Comparison of ENCODE assay signal across 21 cellular contexts in genomic region chr2:144381716-144382115, GRCh38.
DNase-seq lines count a peak whose midpoint lies in the region; ATAC-seq, FAIRE-seq and TF ChIP-seq lines count a peak whose summit lies in the region.
"Had no signal": no experiment of that assay in that cellular context is flagged by ENCODE, and none has a peak within 500 bp of the region (broad histone marks: within the 10 kb centered on the region; RNA-seq: fewer than 3 reads in every experiment).

No MANE protein-coding gene starts in this region.

- TF ChIP-seq POLR2A in K562 (conservative IDR thresholded peaks at IDR 0.05): no peak

- H2AFZ ChIP-seq in Loucy (ENCODE audit: low read length): no peak overlapping the region
- no peak overlapping the region for H2AFZ ChIP-seq in K562 (ENCODE audit: low read depth, low read length)
- H2AFZ ChIP-seq: PC-9 had no signal

- no peaks in the 10 kb centered on the region for H3K36me3 Mint-ChIP-seq in natural killer cell
- no peaks in the 10 kb centered on the region for H3K36me3 Mint-ChIP-seq in T-cell

- H3K4me2 ChIP-seq in BLaER1 treated with 17β-estradiol and CSF1 and Interleukin-3, amounts not matched to agents 10 nM and 100 nM: peak overlapping the region in 3 of 11 experiments; percentile 6 to 74 (median 20); a peak in 2 of 22 replicates
- peak overlapping the region; percentile 67 for H3K4me2 ChIP-seq in Loucy (ENCODE audit: low read depth, low read length, poor library complexity, severe bottlenecking)
- H3K4me2 ChIP-seq in K562 (ENCODE audit: insufficient read depth, low read length): no peak overlapping the region
- H3K4me2 ChIP-seq: PC-9 had no signal

- no peaks in the 10 kb centered on the region for H3K27me3 Mint-ChIP-seq in natural killer cell (ENCODE audit: low read depth in 2 of 2)
- H3K27me3 Mint-ChIP-seq in T-cell: peaks cover 0 to 8% of the 10 kb centered on the region in 2 donors

- POLR2A ChIA-PET in K562 (lab: Yijun Ruan, JAX): no interaction called here
- POLR2A ChIA-PET in T-cell (lab: Charles Lee): no interaction called here

- peaks cover 25 to 100% (median 50%) of the 10 kb centered on the region in 10 experiments for H3K4me1 ChIP-seq in BLaER1 treated with 17β-estradiol and CSF1 and Interleukin-3, amounts not matched to agents 10 nM and 100 nM
- H3K4me1 ChIP-seq in Loucy (ENCODE audit: insufficient read depth, low read length, poor library complexity, severe bottlenecking) (peaks cover 26% of the 10 kb centered on the region), K562 (replicated peaks in 1 of 2; ENCODE audit: control insufficient read depth in 2 of 2, insufficient read depth in 2 of 2, low read length in 2 of 2) (peaks cover 0 to 18% of the 10 kb centered on the region in 2 experiments; a peak in 2 of 5 replicates)

- H3F3A ChIP-seq in Loucy (ENCODE audit: low read depth): no peaks in the 10 kb centered on the region

- no peak overlapping the region for H3K9ac ChIP-seq in BLaER1 treated with 17β-estradiol and CSF1 and Interleukin-3, amounts not matched to agents 10 nM and 100 nM
- no peak overlapping the region for H3K9ac ChIP-seq in Loucy (ENCODE audit: low read depth, low read length, poor library complexity, severe bottlenecking)
- no peak overlapping the region for H3K9ac ChIP-seq in K562 (ENCODE audit: insufficient read depth in 1 of 2, low read depth in 2 of 2, low read length in 2 of 2)

- TF ChIP-seq CTCF in Loucy (conservative IDR thresholded peaks at IDR 0.05; ENCODE audit: low read length): no peak
- no peak for TF ChIP-seq CTCF in K562 (IDR thresholded peaks at IDR 0.05 in 2 of 3, conservative IDR thresholded peaks at IDR 0.05 in 1 of 3; ENCODE audit: insufficient read depth in 2 of 3, low read depth in 1 of 3, low read length in 3 of 3)
- TF ChIP-seq CTCF in natural killer cell (IDR thresholded peaks at IDR 0.05): no peak

- peaks cover 13 to 26% (median 17%) of the 10 kb centered on the region in 11 experiments; a peak in 21 of 22 replicates for H3K36me3 ChIP-seq in BLaER1 treated with 17β-estradiol and CSF1 and Interleukin-3, amounts not matched to agents 10 nM and 100 nM
- no peaks in the 10 kb centered on the region for H3K36me3 ChIP-seq in Loucy (ENCODE audit: insufficient read depth, low read length)
- H3K36me3 ChIP-seq in K562 (ENCODE audit: control insufficient read depth, insufficient read depth, low read length): peaks cover 15% of the 10 kb centered on the region; the same call in 2 of the 3 replicates

- FAIRE-seq in K562 (lab: Jason Lieb, UNC) (no peak), RCC 7860 (lab: Jason Lieb, UNC) (no peak)
- FAIRE-seq: GM18507, H1 had no signal

- peak overlapping the region; percentile 61 to 87 for H3K27ac Mint-ChIP-seq in natural killer cell
- no peak overlapping the region for H3K27ac Mint-ChIP-seq in T-cell

- H3K27ac ChIP-seq in BLaER1 treated with 17β-estradiol and CSF1 and Interleukin-3, amounts not matched to agents 10 nM and 100 nM: peak overlapping the region in 9 of 11 experiments; percentile 4 to 70 (median 55); a peak in 10 of 22 replicates
- H3K27ac ChIP-seq in K562 (ENCODE audit: extremely low read depth, low read depth, low read length): no peak overlapping the region
- H3K27ac ChIP-seq: PC-9, SJCRH30 had no signal

- DNase-seq in K562 (ENCODE audit: extremely low read depth in 1 of 4, low spot score in 3 of 4) (no peak), natural killer cell (no peak), GDM1 (lab: John Stamatoyannopoulos, UW) (no peak), RCC 7860 (ENCODE audit: low spot score) (no peak), T-cell (no peak)
- DNase-seq: C1 segment of cervical spinal cord; CD8-positive, alpha-beta memory T cell; DMS53; EL; MM.1S; NCI-H1092; NCI-H1436 treated with DMSO at 0.1 percent for 48 hours; NCI-H2029; NCI-H526; PC-9 had no signal

- H3K27me3 ChIP-seq in BLaER1 treated with 17β-estradiol and CSF1 and Interleukin-3, amounts not matched to agents 10 nM and 100 nM: no peaks in the 10 kb centered on the region
- no peaks in the 10 kb centered on the region for H3K27me3 ChIP-seq in Loucy (ENCODE audit: insufficient read depth, low read length, poor library complexity, severe bottlenecking)
- H3K27me3 ChIP-seq in K562 (ENCODE audit: control insufficient read depth in 2 of 2, insufficient read depth in 2 of 2, low read length in 2 of 2): no peaks in the 10 kb centered on the region
- H3K27me3 ChIP-seq: SJCRH30 had no signal

- BruUV-seq in K562 (replicated peaks; lab: Mats Ljungman, UMichigan): no TSS peak

- no peaks in the 10 kb centered on the region for H3K9me2 ChIP-seq in Loucy (replicated peaks; ENCODE audit: low read depth, low read length)

- peak overlapping the region; percentile 36 for H3K4me3 Mint-ChIP-seq in natural killer cell
- peak overlapping the region in 1 of 3 donors; percentile 32 for H3K4me3 Mint-ChIP-seq in T-cell

- peak; percentile 14 for ATAC-seq in K562
- ATAC-seq in natural killer cell: no peak
- ATAC-seq in HG02798 (IDR thresholded peaks at IDR 0.05; ENCODE audit: poor library complexity, unreplicated experiment): no peak
- no peak for ATAC-seq in T-cell (replicated peaks in 1 of 4)

- H3K79me2 ChIP-seq in Loucy (ENCODE audit: insufficient read depth, low read length): no peaks in the 10 kb centered on the region
- no peaks in the 10 kb centered on the region for H3K79me2 ChIP-seq in K562 (ENCODE audit: control insufficient read depth, insufficient read depth, low read length)

- no peaks in the 10 kb centered on the region for H3K9me3 Mint-ChIP-seq in natural killer cell
- H3K9me3 Mint-ChIP-seq in T-cell: no peaks in the 10 kb centered on the region
- H3K9me3 Mint-ChIP-seq: CD8-positive, alpha-beta memory T cell had no signal

- no peak overlapping the region for H3K4me3 ChIP-seq in BLaER1 treated with 17β-estradiol and CSF1 and Interleukin-3, amounts not matched to agents 10 nM and 100 nM
- H3K4me3 ChIP-seq in Loucy (ENCODE audit: low read length, poor library complexity, severe bottlenecking) (no peak overlapping the region), K562 (no peak overlapping the region)
- H3K4me3 ChIP-seq: PC-9, SJCRH30 had no signal

- H3K4me1 Mint-ChIP-seq in natural killer cell: peaks cover 58 to 71% of the 10 kb centered on the region in 2 donors
- H3K4me1 Mint-ChIP-seq in T-cell: peaks cover 27 to 31% (median 27%) of the 10 kb centered on the region in 3 donors

- CTCF ChIA-PET in K562 (lab: Yijun Ruan, JAX; ENCODE audit: low intra/inter-chr PET ratio): no interaction called here
- CTCF ChIA-PET in T-cell (lab: Charles Lee): no interaction called here

- no peak for TF ChIP-seq EP300 in K562 (IDR thresholded peaks at IDR 0.05; ENCODE audit: low read length)

- intact Hi-C loops in K562 (cut with micrococcal nuclease) (no loop called here), natural killer cell (cut with micrococcal nuclease) (loop anchor here (2.0 to 5.0 kb wide), 2 partner anchors 57 to 126 kb away; no protein-coding TSS in a partner anchor)

- in situ Hi-C loops in K562 (cut with MboI): no loop called here

- WGBS in K562 (ENCODE audit: insufficient coverage, low coverage, missing lambda C conversion rate): 49% methylated on average over 2 of the region's 2 CpGs

- no peaks in the 10 kb centered on the region for H3K9me1 ChIP-seq in K562 (ENCODE audit: control insufficient read depth, insufficient read depth, low read length)

- peaks cover 17 to 56% (median 35%) of the 10 kb centered on the region in 11 experiments for H4K20me1 ChIP-seq in BLaER1 treated with 17β-estradiol and CSF1 and Interleukin-3, amounts not matched to agents 10 nM and 100 nM
- H4K20me1 ChIP-seq in Loucy (ENCODE audit: insufficient read depth, low read length, poor library complexity, severe bottlenecking) (no peaks in the 10 kb centered on the region), K562 (replicated peaks; ENCODE audit: control insufficient read depth, insufficient read depth, low read length) (no peaks in the 10 kb centered on the region)

- no peak for TF ChIP-seq RAD21 in K562 (CRISPR knock-in tag; conservative IDR thresholded peaks at IDR 0.05 in 1 of 2, IDR thresholded peaks at IDR 0.05 in 1 of 2)

- no peaks in the 10 kb centered on the region for H3K9me3 ChIP-seq in BLaER1 treated with 17β-estradiol and CSF1 and Interleukin-3, amounts not matched to agents 10 nM and 100 nM (replicated peaks in 1 of 11)
- no peaks in the 10 kb centered on the region for H3K9me3 ChIP-seq in Loucy (ENCODE audit: insufficient read depth, low read depth, low read length)
- no peaks in the 10 kb centered on the region for H3K9me3 ChIP-seq in K562 (replicated peaks; ENCODE audit: control insufficient read depth, insufficient read depth, low read depth, low read length)
- H3K9me3 ChIP-seq: SJCRH30 had no signal

TF ChIP-seq in K562, 482 proteins besides CTCF, POLR2A, EP300 and RAD21:
- TF ChIP-seq GABPB2 (CRISPR knock-in tag; conservative IDR thresholded peaks at IDR 0.05) (no peak), RNF219 (CRISPR knock-in tag; IDR thresholded peaks at IDR 0.05) (no peak), COPS2 (conservative IDR thresholded peaks at IDR 0.05) (no peak), HDAC3 (IDR thresholded peaks at IDR 0.05; ENCODE audit: borderline replicate concordance, partially characterized antibody) (no peak), FOXK2 (conservative IDR thresholded peaks at IDR 0.05 in 1 of 2, IDR thresholded peaks at IDR 0.05 in 1 of 2; ENCODE audit: low read depth in 2 of 2) (no peak), HDAC8 (tag; IDR thresholded peaks at IDR 0.05) (no peak), SUPT5H (IDR thresholded peaks at IDR 0.05) (no peak), NFRKB (IDR thresholded peaks at IDR 0.05; ENCODE audit: low read depth) (no peak), ZNF507 (tag; conservative IDR thresholded peaks at IDR 0.05) (no peak)

Comparison
In these comparisons a context has a peak if more than half of its experiments do, and no peak if none do; other contexts are left out.
1. H3K27ac Mint-ChIP-seq: peak in natural killer cell (2 of 2); none in T-cell (0 of 2).